In genomic region chr7:5695709-5696345, GRCh38 we compare ENCODE assay signal across 8 cellular contexts.
DNase-seq lines count a peak whose midpoint lies in the region; ATAC-seq and TF ChIP-seq lines count a peak whose summit lies in the region.

No MANE protein-coding gene starts in this region.

- peak overlapping the region; percentile 64 to 85 (median 78) for H3K27ac ChIP-seq in upper lobe of left lung

- H3K36me3 ChIP-seq in upper lobe of left lung, result peaks cover 0 to 4% (median 0%) of the 10 kb centered on the region in 4 donors

- ATAC-seq in activated T-cell treated with anti-CD3 and anti-CD28 coated beads, Interleukin-2, amount 50 U/mL, for 72 hours (replicated peaks in 1 of 2), result no peak
- ATAC-seq in upper lobe of left lung (ENCODE audit: low FRiP score in 2 of 2) (peak in 1 of 2 donors; percentile 12), HG03457 (IDR thresholded peaks at IDR 0.05; ENCODE audit: unreplicated experiment) (no peak)

- no peak overlapping the region for H3K4me3 ChIP-seq in upper lobe of left lung

- H3K9me3 Mint-ChIP-seq in activated T-cell treated with anti-CD3 and anti-CD28 coated beads, Interleukin-2, amount 50 U/mL, for 72 hours, result no peaks in the 10 kb centered on the region
- no peaks in the 10 kb centered on the region for H3K9me3 Mint-ChIP-seq in MCF 10A (ENCODE audit: unreplicated experiment)
- no peaks in the 10 kb centered on the region for H3K9me3 Mint-ChIP-seq in mesothelial cell of epicardium

- H3K9me3 ChIP-seq in upper lobe of left lung, result no peaks in the 10 kb centered on the region

- TF ChIP-seq POLR2A in upper lobe of left lung (IDR thresholded peaks at IDR 0.05), result no peak

- H3K27me3 Mint-ChIP-seq in activated T-cell treated with anti-CD3 and anti-CD28 coated beads, Interleukin-2, amount 50 U/mL, for 72 hours (ENCODE audit: low read depth), result no peaks in the 10 kb centered on the region
- no peaks in the 10 kb centered on the region for H3K27me3 Mint-ChIP-seq in MCF 10A (ENCODE audit: insufficient read depth, unreplicated experiment)
- H3K27me3 Mint-ChIP-seq in mesothelial cell of epicardium (ENCODE audit: low read depth), result no peaks in the 10 kb centered on the region

- BruUV-seq in MCF 10A (replicated peaks; lab: Mats Ljungman, UMichigan), result no TSS peak

- 14 to 26% methylated on average over 8 of the region's 8 CpGs for WGBS in upper lobe of left lung, 2 donors

- CTCF ChIA-PET in MCF 10A (lab: Yijun Ruan, JAX), result no interaction called here

- peaks cover 61 to 68% (median 65%) of the 10 kb centered on the region in 4 donors for H3K4me1 ChIP-seq in upper lobe of left lung

- peak overlapping the region; percentile 89 for H3K4me3 Mint-ChIP-seq in activated T-cell treated with anti-CD3 and anti-CD28 coated beads, Interleukin-2, amount 50 U/mL, for 72 hours
- H3K4me3 Mint-ChIP-seq in MCF 10A (ENCODE audit: unreplicated experiment), result no peak overlapping the region
- no peak overlapping the region for H3K4me3 Mint-ChIP-seq in mesothelial cell of epicardium

- no peak for TF ChIP-seq EP300 in upper lobe of left lung (IDR thresholded peaks at IDR 0.05)

- DNase-seq in activated T-cell treated with anti-CD3 and anti-CD28 coated beads, Interleukin-2, amount 50 U/mL, for 72 hours, result no peak
- DNase-seq in activated T-cell treated with anti-CD3 and anti-CD28 coated beads, Interleukin-2, amount 50 U/mL, for 1 hour, result no peak
- DNase-seq in MCF 10A (ENCODE audit: unreplicated experiment), result peak; percentile 42
- DNase-seq in mesothelial cell of epicardium (ENCODE audit: low spot score in 2 of 2, unreplicated experiment in 2 of 2), result no peak
- DNase-seq in upper lobe of left lung, result no peak
- DNase-seq in D341Med (ENCODE audit: low spot score), result no peak
- DNase-seq in NCI-H2171 treated with DMSO at 0.1 percent for 48 hours (lab: John Stamatoyannopoulos, UW), result no peak

- POLR2A ChIA-PET in MCF 10A (lab: Yijun Ruan, JAX), result no interaction called here

- TF ChIP-seq CTCF in MCF 10A (IDR thresholded peaks at IDR 0.05; ENCODE audit: unreplicated experiment) (no peak), mesothelial cell of epicardium (IDR thresholded peaks at IDR 0.05; ENCODE audit: unreplicated experiment) (no peak), upper lobe of left lung (IDR thresholded peaks at IDR 0.05) (no peak)

- H3K36me3 Mint-ChIP-seq in activated T-cell treated with anti-CD3 and anti-CD28 coated beads, Interleukin-2, amount 50 U/mL, for 72 hours (ENCODE audit: insufficient read depth in 2 of 2), result peaks cover 5 to 6% of the 10 kb centered on the region in 2 donors
- H3K36me3 Mint-ChIP-seq in MCF 10A (ENCODE audit: insufficient read depth, unreplicated experiment) (peaks cover 18% of the 10 kb centered on the region), mesothelial cell of epicardium (peaks cover 3% of the 10 kb centered on the region)

- H3K27me3 ChIP-seq in upper lobe of left lung, result no peaks in the 10 kb centered on the region

- intact Hi-C loops in MCF 10A (cut with micrococcal nuclease), result no loop called here

- peaks cover 100% of the 10 kb centered on the region for H3K4me1 Mint-ChIP-seq in activated T-cell treated with anti-CD3 and anti-CD28 coated beads, Interleukin-2, amount 50 U/mL, for 72 hours (ENCODE audit: low read depth)
- H3K4me1 Mint-ChIP-seq in MCF 10A (ENCODE audit: insufficient read depth, unreplicated experiment), result peaks cover 43% of the 10 kb centered on the region
- H3K4me1 Mint-ChIP-seq in mesothelial cell of epicardium, result peaks cover 77% of the 10 kb centered on the region

- H3K27ac Mint-ChIP-seq in activated T-cell treated with anti-CD3 and anti-CD28 coated beads, Interleukin-2, amount 50 U/mL, for 72 hours, result peak overlapping the region; percentile 87
- H3K27ac Mint-ChIP-seq in MCF 10A (ENCODE audit: low read depth, unreplicated experiment) (peak overlapping the region; percentile 19), mesothelial cell of epicardium (peak overlapping the region; percentile 81)

Comparison
In these comparisons a context has a peak if more than half of its experiments do, and no peak if none do; other contexts are left out.
1. H3K27ac Mint-ChIP-seq: peak in every context shown above with its lines; median percentile 87 in activated T-cell treated with anti-CD3 and anti-CD28 coated beads, Interleukin-2, amount 50 U/mL, for 72 hours; 81 in mesothelial cell of epicardium; 19 in MCF 10A.
2. H3K4me3 Mint-ChIP-seq: peak in activated T-cell treated with anti-CD3 and anti-CD28 coated beads, Interleukin-2, amount 50 U/mL, for 72 hours (2 of 2); none in MCF 10A (single experiment) and mesothelial cell of epicardium (single experiment).